14 cellular contexts compared by ENCODE assay signal in the genomic region with DNA sequence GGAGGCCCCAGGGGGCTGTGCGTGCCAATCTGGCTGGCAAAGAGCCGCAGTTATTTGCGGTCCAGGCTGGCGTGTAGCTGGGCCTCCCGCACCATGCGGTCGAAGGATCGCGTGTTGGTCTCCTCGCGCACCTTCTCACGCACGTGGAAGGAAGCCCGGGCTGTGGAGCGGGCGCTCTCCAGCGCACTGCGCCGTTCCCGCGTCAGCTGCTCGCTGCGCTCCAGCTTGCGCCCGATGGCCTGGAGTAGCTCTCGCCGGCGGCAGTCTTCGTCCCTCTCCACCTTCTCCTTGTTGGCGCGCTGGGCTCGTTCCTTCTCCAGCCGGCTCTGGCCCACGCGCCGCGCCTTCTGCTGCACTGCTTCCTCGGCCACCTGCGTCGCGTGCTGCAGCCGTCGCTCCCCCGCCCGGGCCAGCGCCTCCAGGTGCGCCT. TPM values are rescaled to one million over a fixed set of nuclear protein-coding genes. Genes with fewer than 3 reads are reported as not detected.
DNase-seq lines count a peak whose midpoint lies in the region; ATAC-seq and TF ChIP-seq lines count a peak whose summit lies in the region.
"Had no signal": no experiment of that assay in that cellular context is flagged by ENCODE, and none has a peak within 500 bp of the region (broad histone marks: within the 10 kb centered on the region; RNA-seq: fewer than 3 reads in every experiment).

No MANE protein-coding gene starts in this region.

- TF ChIP-seq POLR2A in esophagus squamous epithelium (IDR thresholded peaks at IDR 0.05) = no peak
- no peak for TF ChIP-seq POLR2A in ovary (IDR thresholded peaks at IDR 0.05)

- no peaks in the 10 kb centered on the region for H3K36me3 ChIP-seq in esophagus squamous epithelium
- no peaks in the 10 kb centered on the region for H3K36me3 ChIP-seq in ovary

- H3K27me3 ChIP-seq in esophagus squamous epithelium = peaks cover 14 to 100% (median 18%) of the 10 kb centered on the region in 4 donors
- H3K27me3 ChIP-seq in ovary = peaks cover 3% of the 10 kb centered on the region

- H3K27ac ChIP-seq in esophagus squamous epithelium = no peak overlapping the region
- no peak overlapping the region for H3K27ac ChIP-seq in ovary

- no peak for ATAC-seq in activated CD8-positive, alpha-beta T cell treated with anti-CD3 and anti-CD28 coated beads, Interleukin-2, amount 10 ng/mL, durations not matched to agents 7 days and 5 days
- no peak for ATAC-seq in GM18502 (IDR thresholded peaks at IDR 0.05; ENCODE audit: poor library complexity, unreplicated experiment)
- no peak for ATAC-seq in GM21447 (IDR thresholded peaks at IDR 0.05; ENCODE audit: unreplicated experiment)
- ATAC-seq: stimulated activated naive B cell treated with anti-CD40 and anti-IgM and Interleukin-4, amounts not matched to agents 10 μg/mL and 1 μg/mL and 100 μg/mL, for 72 hours had no signal

- TF ChIP-seq EP300 in ovary (IDR thresholded peaks at IDR 0.05) = no peak

- intact Hi-C loops in esophagus squamous epithelium (cut with DNase I) (no loop called here), ovary (cut with DNase I) (loop anchor here in 2 of 4 donors (5.0 to 10.0 kb wide), 2 partner anchors 327 to 329 kb away; no protein-coding TSS in a partner anchor)

- H3K4me3 ChIP-seq in esophagus squamous epithelium = peak overlapping the region; percentile 28 to 66 (median 43)
- peak overlapping the region; percentile 33 for H3K4me3 ChIP-seq in ovary

- no peaks in the 10 kb centered on the region for H3K9me3 Mint-ChIP-seq in activated CD8-positive, alpha-beta T cell treated with anti-CD3 and anti-CD28 coated beads, Interleukin-2, amount 10 ng/mL, durations not matched to agents 7 days and 5 days (ENCODE audit: insufficient read depth)
- H3K9me3 Mint-ChIP-seq: stimulated activated naive B cell treated with anti-CD40 and anti-IgM and Interleukin-4, amounts not matched to agents 10 μg/mL and 1 μg/mL and 100 μg/mL, for 72 hours had no signal

- H3K4me1 Mint-ChIP-seq in activated CD8-positive, alpha-beta T cell treated with anti-CD3 and anti-CD28 coated beads, Interleukin-2, amount 10 ng/mL, durations not matched to agents 7 days and 5 days (ENCODE audit: low read depth) = peaks cover 8% of the 10 kb centered on the region

- H3K9me3 ChIP-seq in esophagus squamous epithelium = no peaks in the 10 kb centered on the region
- no peaks in the 10 kb centered on the region for H3K9me3 ChIP-seq in ovary

- peak; percentile 28 for DNase-seq in stimulated activated CD4-positive, alpha-beta T cell treated with anti-CD3 and anti-CD28 coated beads, Interleukin-15, amount 100 ng/mL, for 24 hours
- DNase-seq in stimulated activated CD4-positive, alpha-beta T cell treated with anti-CD3 and anti-CD28 coated beads, Interleukin-4, amount 100 ng/mL, for 4 hours = no peak
- DNase-seq in esophagus squamous epithelium (lab: John Stamatoyannopoulos, UW) (no peak), ovary (peak in 1 of 5 donors; percentile 21), NCI-H2029 (lab: John Stamatoyannopoulos, UW) (no peak)
- DNase-seq in activated CD8-positive, alpha-beta T cell treated with anti-CD3 and anti-CD28 coated beads, Interleukin-2, amount 10 ng/mL, durations not matched to agents 7 days and 5 days = no peak
- DNase-seq: activated CD8-positive, alpha-beta memory T cell treated with anti-CD3 and anti-CD28 coated beads, Interleukin-2, amount 50 U/mL, for 4 hours; NCI-H1092; stimulated activated naive B cell treated with anti-CD40 and anti-IgM and Interleukin-4, amounts not matched to agents 10 μg/mL and 1 μg/mL and 100 μg/mL, for 72 hours had no signal

- H3K4me3 Mint-ChIP-seq in activated CD8-positive, alpha-beta T cell treated with anti-CD3 and anti-CD28 coated beads, Interleukin-2, amount 10 ng/mL, durations not matched to agents 7 days and 5 days = no peak overlapping the region

- CTCF ChIA-PET in activated CD8-positive, alpha-beta T cell treated with anti-CD3 and anti-CD28 coated beads, Interleukin-2, amount 10 ng/mL, durations not matched to agents 7 days and 5 days (lab: Charles Lee) = interaction anchor here (0.5 to 1.5 kb wide), 4 partner anchors 23 to 330 kb away, joined by 3 to 7 read pairs (median 3); no protein-coding TSS in a partner anchor

- H3K27me3 Mint-ChIP-seq in activated CD8-positive, alpha-beta T cell treated with anti-CD3 and anti-CD28 coated beads, Interleukin-2, amount 10 ng/mL, durations not matched to agents 7 days and 5 days (ENCODE audit: low read depth) = peaks cover 69% of the 10 kb centered on the region

- H3K27ac Mint-ChIP-seq in activated CD8-positive, alpha-beta T cell treated with anti-CD3 and anti-CD28 coated beads, Interleukin-2, amount 10 ng/mL, durations not matched to agents 7 days and 5 days = no peak overlapping the region
- H3K27ac Mint-ChIP-seq: CD14-positive monocyte; stimulated activated naive B cell treated with anti-CD40 and anti-IgM and Interleukin-4, amounts not matched to agents 10 μg/mL and 1 μg/mL and 100 μg/mL, for 72 hours had no signal

- POLR2A ChIA-PET in activated CD8-positive, alpha-beta T cell treated with anti-CD3 and anti-CD28 coated beads, Interleukin-2, amount 10 ng/mL, durations not matched to agents 7 days and 5 days (lab: Charles Lee) = interaction anchor here (0.8 kb wide), 1 partner anchor 195 kb away, joined by 3 read pairs; a partner anchor contains a TSS

- 55 to 63% methylated on average over 12 to 27 of the region's 47 CpGs for WGBS in esophagus squamous epithelium, 2 donors
- 14 to 33% (median 22%) methylated on average over 47 of the region's 47 CpGs for WGBS in ovary, 3 donors

- TF ChIP-seq CTCF in esophagus squamous epithelium (IDR thresholded peaks at IDR 0.05) (no peak), ovary (IDR thresholded peaks at IDR 0.05) (no peak)

- H3K36me3 Mint-ChIP-seq in activated CD8-positive, alpha-beta T cell treated with anti-CD3 and anti-CD28 coated beads, Interleukin-2, amount 10 ng/mL, durations not matched to agents 7 days and 5 days (ENCODE audit: low read depth) = no peaks in the 10 kb centered on the region
- H3K36me3 Mint-ChIP-seq: stimulated activated naive B cell treated with anti-CD40 and anti-IgM and Interleukin-4, amounts not matched to agents 10 μg/mL and 1 μg/mL and 100 μg/mL, for 72 hours had no signal

- H3K4me1 ChIP-seq in esophagus squamous epithelium (peaks cover 23 to 40% (median 25%) of the 10 kb centered on the region in 3 donors), ovary (ENCODE audit: insufficient read depth) (peaks cover 14% of the 10 kb centered on the region)

RNA-seq across cellular contexts. Expression of a gene that starts 3.2 kb away (rescaled TPM):
- total RNA-seq in esophagus squamous epithelium = under 1 TPM in 1 of 4 donors, not detected in 3; 0.22 TPM
- not detected for total RNA-seq in ovary
- polyA plus RNA-seq in ovary = under 1 TPM in 1 of 2 donors, not detected in 1; 0.04 TPM
- total RNA-seq in activated CD8-positive, alpha-beta T cell treated with anti-CD3 and anti-CD28 coated beads, Interleukin-2, amount 10 ng/mL, durations not matched to agents 7 days and 5 days = not detected
- total RNA-seq: fibroblast of lung, lung had no signal
- polyA plus RNA-seq: CD14-positive monocyte, fibroblast of lung had no signal

RNA-seq across cellular contexts. Expression of a gene that starts 39.9 kb away (rescaled TPM):
- total RNA-seq in esophagus squamous epithelium (10 to 100 TPM; 22.4 to 43.1 (median 27.8) TPM), ovary (10 to 100 TPM; 18.0 to 35.3 (median 29.9) TPM)
- polyA plus RNA-seq in ovary = 10 to 100 TPM; 12.6 to 20.3 TPM
- 10 to 100 TPM; 40.0 to 43.1 TPM for total RNA-seq in activated CD8-positive, alpha-beta T cell treated with anti-CD3 and anti-CD28 coated beads, Interleukin-2, amount 10 ng/mL, durations not matched to agents 7 days and 5 days
